Comparison of ENCODE assay signal across 15 cellular contexts in the genomic region with DNA sequence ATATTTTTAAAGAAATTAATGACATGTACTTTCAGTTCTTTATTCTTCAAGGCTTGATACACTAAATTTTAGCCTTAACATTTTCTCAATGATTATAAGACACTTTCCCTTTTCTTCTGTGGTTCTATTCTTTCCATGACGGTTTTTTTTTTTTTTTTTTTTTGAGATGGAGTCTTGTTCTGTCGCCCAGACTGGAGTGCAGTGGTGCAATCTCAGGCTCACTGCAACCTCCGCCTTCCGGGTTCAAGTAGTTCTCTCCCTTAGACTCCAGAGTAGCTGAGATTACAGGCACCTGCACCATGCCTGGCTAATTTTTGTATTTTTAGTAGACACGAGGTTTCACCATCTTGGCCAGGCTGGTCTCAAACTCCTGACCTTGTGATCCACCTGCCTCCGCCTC. TPM values are rescaled to one million over a fixed set of nuclear protein-coding genes. Genes with fewer than 3 reads are reported as not detected.
"Had no signal": no experiment of that assay in that cellular context is flagged by ENCODE, and none has a peak within 500 bp of the region (broad histone marks: within the 10 kb centered on the region; RNA-seq: fewer than 3 reads in every experiment).

No MANE protein-coding gene starts in this region.

RNA-seq across cellular contexts. Expression of a gene that starts 8.1 kb away (rescaled TPM):
- total RNA-seq: activated CD4-positive, alpha-beta memory T cell treated with anti-CD3 and anti-CD28 coated beads, Interleukin-2, amount 10 ng/mL, durations not matched to agents 7 days and 5 days; activated CD4-positive, alpha-beta T cell treated with anti-CD3 and anti-CD28 coated beads, Interleukin-2, amount 10 ng/mL, durations not matched to agents 7 days and 5 days; activated naive CD4-positive, alpha-beta T cell treated with anti-CD3 and anti-CD28 coated beads, Interleukin-2, amount 50 U/mL, for 72 hours; activated naive CD8-positive, alpha-beta T cell treated with anti-CD3 and anti-CD28 coated beads, Interleukin-2, amount 10 ng/mL, durations not matched to agents 7 days and 5 days; activated T-cell treated with anti-CD3 and anti-CD28 coated beads, Interleukin-2, amount 50 U/mL, for 72 hours; ascending aorta; cardiac muscle cell; colonic mucosa; endodermal cell; epithelial cell of proximal tubule; esophagus mucosa; foreskin keratinocyte; gastrocnemius medialis; T-helper 1 cell treated with Interleukin-12 subunit alpha and Interleukin-12 subunit beta and Interleukin-4 antibody, amounts not matched to agents 30 ng/mL and 1 ng/mL, for 36 hours; WTC11 had no signal
- polyA plus RNA-seq: cardiac muscle cell, foreskin keratinocyte had no signal

RNA-seq across cellular contexts. Expression of a gene that starts 15.0 kb away (rescaled TPM):
- total RNA-seq: activated CD4-positive, alpha-beta memory T cell treated with anti-CD3 and anti-CD28 coated beads, Interleukin-2, amount 10 ng/mL, durations not matched to agents 7 days and 5 days; activated CD4-positive, alpha-beta T cell treated with anti-CD3 and anti-CD28 coated beads, Interleukin-2, amount 10 ng/mL, durations not matched to agents 7 days and 5 days; activated naive CD4-positive, alpha-beta T cell treated with anti-CD3 and anti-CD28 coated beads, Interleukin-2, amount 50 U/mL, for 72 hours; activated naive CD8-positive, alpha-beta T cell treated with anti-CD3 and anti-CD28 coated beads, Interleukin-2, amount 10 ng/mL, durations not matched to agents 7 days and 5 days; activated T-cell treated with anti-CD3 and anti-CD28 coated beads, Interleukin-2, amount 50 U/mL, for 72 hours; cardiac muscle cell; epithelial cell of proximal tubule; foreskin keratinocyte; T-helper 1 cell treated with Interleukin-12 subunit alpha and Interleukin-12 subunit beta and Interleukin-4 antibody, amounts not matched to agents 30 ng/mL and 1 ng/mL, for 36 hours; WTC11 had no signal
- polyA plus RNA-seq: foreskin keratinocyte had no signal

RNA-seq across cellular contexts. Expression of a gene that starts 57.0 kb away (rescaled TPM):
- total RNA-seq: activated CD4-positive, alpha-beta memory T cell treated with anti-CD3 and anti-CD28 coated beads, Interleukin-2, amount 10 ng/mL, durations not matched to agents 7 days and 5 days; activated CD4-positive, alpha-beta T cell treated with anti-CD3 and anti-CD28 coated beads, Interleukin-2, amount 10 ng/mL, durations not matched to agents 7 days and 5 days; activated T-cell treated with anti-CD3 and anti-CD28 coated beads, Interleukin-2, amount 50 U/mL, for 72 hours; cardiac muscle cell; endodermal cell; epithelial cell of proximal tubule had no signal
- polyA plus RNA-seq: cardiac muscle cell had no signal
